In genomic region chr10:91652364-91652763, GRCh38 we compare ENCODE assay signal across 15 cellular contexts. TPM values are rescaled to one million over a fixed set of nuclear protein-coding genes. Genes with fewer than 3 reads are reported as not detected.
DNase-seq lines count a peak whose midpoint lies in the region; ATAC-seq, FAIRE-seq and TF ChIP-seq lines count a peak whose summit lies in the region.
"Had no signal": no experiment of that assay in that cellular context is flagged by ENCODE, and none has a peak within 500 bp of the region (broad histone marks: within the 10 kb centered on the region; RNA-seq: fewer than 3 reads in every experiment).

No MANE protein-coding gene starts in this region.

- no peaks in the 10 kb centered on the region for H3K27me3 Mint-ChIP-seq in astrocyte (ENCODE audit: low read depth, unreplicated experiment)
- peaks cover 0 to 6% (median 2%) of the 10 kb centered on the region in 5 donors for H3K27me3 Mint-ChIP-seq in naive thymus-derived CD8-positive, alpha-beta T cell

- TF ChIP-seq CTCF in HCT116 (IDR thresholded peaks at IDR 0.05 in 2 of 3, conservative IDR thresholded peaks at IDR 0.05 in 1 of 3; ENCODE audit: borderline replicate concordance in 1 of 3, insufficient read depth in 1 of 3, low read depth in 2 of 3, low read length in 2 of 3) (no peak), astrocyte (IDR thresholded peaks at IDR 0.05; ENCODE audit: insufficient read depth, low read depth, low read length) (no peak)

- peak; percentile 100 for DNase-seq in A172 (ENCODE audit: low spot score)
- peak; percentile 86 for DNase-seq in HCT116 (ENCODE audit: low read depth, low spot score)
- DNase-seq in astrocyte (ENCODE audit: low read depth), result peak; percentile 100
- peak; percentile 95 for DNase-seq in iris pigment epithelial cell (ENCODE audit: low read depth)
- no peak for DNase-seq in NK-92 treated with Interleukin-12 subunit alpha and Interleukin-12 subunit beta, amount 100 ng/mL, for 24 hours (lab: John Stamatoyannopoulos, UW)
- no peak for DNase-seq in naive thymus-derived CD8-positive, alpha-beta T cell
- DNase-seq in GDM1 (lab: John Stamatoyannopoulos, UW), result no peak
- DNase-seq in HAP-1 (ENCODE audit: low spot score in 2 of 2), result no peak
- DNase-seq: activated T-cell treated with anti-CD3 and anti-CD28 coated beads, Interleukin-2, amount 50 U/mL, for 72 hours; left colon; NCI-H510A treated with DMSO at 0.1 percent for 48 hours had no signal

- peaks cover 26% of the 10 kb centered on the region for H3K4me1 Mint-ChIP-seq in astrocyte (ENCODE audit: low read depth, unreplicated experiment)
- H3K4me1 Mint-ChIP-seq in naive thymus-derived CD8-positive, alpha-beta T cell, result no peaks in the 10 kb centered on the region
- H3K4me1 Mint-ChIP-seq: stimulated activated memory B cell treated with anti-CD40 and anti-IgM and Interleukin-4, amounts not matched to agents 10 μg/mL and 1 μg/mL and 100 μg/mL, for 72 hours had no signal

- no peaks in the 10 kb centered on the region for H3K27me3 ChIP-seq in HCT116 (ENCODE audit: insufficient read depth, low read length)
- H3K27me3 ChIP-seq in astrocyte (ENCODE audit: insufficient read depth, low read length), result no peaks in the 10 kb centered on the region
- no peaks in the 10 kb centered on the region for H3K27me3 ChIP-seq in HAP-1 (ENCODE audit: low read depth)

- POLR2A ChIA-PET in HCT116 (lab: Charles Lee), result no interaction called here
- POLR2A ChIA-PET in naive thymus-derived CD8-positive, alpha-beta T cell (lab: Charles Lee), result no interaction called here

- no peak for TF ChIP-seq RAD21 in HCT116 (IDR thresholded peaks at IDR 0.05; ENCODE audit: low read depth)

- ATAC-seq in HCT116, result peak; percentile 95
- no peak for ATAC-seq in naive thymus-derived CD8-positive, alpha-beta T cell
- ATAC-seq: activated T-cell treated with anti-CD3 and anti-CD28 coated beads, Interleukin-2, amount 50 U/mL, for 72 hours; left colon had no signal

- H3K4me3 Mint-ChIP-seq in astrocyte (ENCODE audit: unreplicated experiment), result no peak overlapping the region
- H3K4me3 Mint-ChIP-seq in naive thymus-derived CD8-positive, alpha-beta T cell, result no peak overlapping the region
- H3K4me3 Mint-ChIP-seq: activated T-cell treated with anti-CD3 and anti-CD28 coated beads, Interleukin-2, amount 50 U/mL, for 72 hours; stimulated activated memory B cell treated with anti-CD40 and anti-IgM and Interleukin-4, amounts not matched to agents 10 μg/mL and 1 μg/mL and 100 μg/mL, for 72 hours had no signal

- H3K79me2 ChIP-seq in HCT116 (ENCODE audit: insufficient read depth, low read length) (no peaks in the 10 kb centered on the region), astrocyte (ENCODE audit: insufficient read depth, low read length) (no peaks in the 10 kb centered on the region)

- no peaks in the 10 kb centered on the region for H3K9me2 ChIP-seq in HCT116 (ENCODE audit: insufficient read depth)

- H3K36me3 Mint-ChIP-seq in astrocyte (ENCODE audit: low read depth, unreplicated experiment), result no peaks in the 10 kb centered on the region
- no peaks in the 10 kb centered on the region for H3K36me3 Mint-ChIP-seq in naive thymus-derived CD8-positive, alpha-beta T cell
- H3K36me3 Mint-ChIP-seq: stimulated activated memory B cell treated with anti-CD40 and anti-IgM and Interleukin-4, amounts not matched to agents 10 μg/mL and 1 μg/mL and 100 μg/mL, for 72 hours had no signal

- no peaks in the 10 kb centered on the region for H3K36me3 ChIP-seq in HCT116 (ENCODE audit: control insufficient read depth in 1 of 2, insufficient read depth in 2 of 2, low read length in 2 of 2)
- no peaks in the 10 kb centered on the region for H3K36me3 ChIP-seq in astrocyte (ENCODE audit: insufficient read depth, low read length)
- no peaks in the 10 kb centered on the region for H3K36me3 ChIP-seq in HAP-1 (replicated peaks)

- CTCF ChIA-PET in HCT116 (lab: Charles Lee), result interaction anchor here (1.3 kb wide), 1 partner anchor 17 kb away, joined by 4 read pairs; no protein-coding TSS in a partner anchor

- no peaks in the 10 kb centered on the region for H4K20me1 ChIP-seq in HCT116 (ENCODE audit: insufficient read depth)
- H4K20me1 ChIP-seq in astrocyte (ENCODE audit: insufficient read depth, low read length), result no peaks in the 10 kb centered on the region

- peaks cover 24 to 36% of the 10 kb centered on the region in 2 experiments for H3K4me1 ChIP-seq in HCT116 (ENCODE audit: control insufficient read depth in 1 of 2, insufficient read depth in 2 of 2, low read length in 2 of 2)
- H3K4me1 ChIP-seq in astrocyte (ENCODE audit: insufficient read depth, low read length), result peaks cover 23% of the 10 kb centered on the region
- no peaks in the 10 kb centered on the region for H3K4me1 ChIP-seq in HAP-1

- no peak overlapping the region for H3K9ac ChIP-seq in HCT116 (ENCODE audit: low read length)
- no peak overlapping the region for H3K9ac ChIP-seq in astrocyte (ENCODE audit: low read length)

- H3K9me3 ChIP-seq in HCT116 (ENCODE audit: control insufficient read depth in 1 of 2, insufficient read depth in 1 of 2, low read depth in 1 of 2, low read length in 2 of 2), result no peaks in the 10 kb centered on the region
- no peaks in the 10 kb centered on the region for H3K9me3 ChIP-seq in astrocyte (ENCODE audit: insufficient read depth, low read depth, low read length)
- no peaks in the 10 kb centered on the region for H3K9me3 ChIP-seq in HAP-1

- in situ Hi-C loops in HAP-1 (cut with MboI; ENCODE audit: low sequenced_read_pairs), result no loop called here

- peak overlapping the region; percentile 82 for H3K27ac Mint-ChIP-seq in astrocyte (ENCODE audit: unreplicated experiment)
- no peak overlapping the region for H3K27ac Mint-ChIP-seq in naive thymus-derived CD8-positive, alpha-beta T cell
- H3K27ac Mint-ChIP-seq: activated T-cell treated with anti-CD3 and anti-CD28 coated beads, Interleukin-2, amount 50 U/mL, for 72 hours; stimulated activated memory B cell treated with anti-CD40 and anti-IgM and Interleukin-4, amounts not matched to agents 10 μg/mL and 1 μg/mL and 100 μg/mL, for 72 hours had no signal

- BruUV-seq in HCT116 (replicated peaks; lab: Mats Ljungman, UMichigan), result no TSS peak

- H3K27ac ChIP-seq in HCT116 (ENCODE audit: low read depth, low read length) (peak overlapping the region; percentile 56; the same call in 1 of the 2 replicates), astrocyte (ENCODE audit: low read depth, low read length) (no peak overlapping the region)
- H3K27ac ChIP-seq: C4-2B had no signal

- H3K4me2 ChIP-seq in HCT116 (ENCODE audit: low read length), result peak overlapping the region; percentile 60
- peak overlapping the region; percentile 23 for H3K4me2 ChIP-seq in astrocyte (ENCODE audit: low read length)

- RAD21 ChIA-PET in HCT116 (lab: Charles Lee; ENCODE audit: low non-redundant PET in 1 of 2, low total read pairs in 2 of 2, uncharacterized antibody in 2 of 2, unreplicated experiment in 2 of 2), result no interaction called here

- peak overlapping the region; percentile 82 for H2AFZ ChIP-seq in HCT116 (ENCODE audit: low read depth, low read length, poor library complexity, severe bottlenecking)
- H2AFZ ChIP-seq in astrocyte (ENCODE audit: low read depth, low read length), result no peak overlapping the region

- H3K4me3 ChIP-seq in HCT116 (replicated peaks in 1 of 2; ENCODE audit: low read depth in 1 of 2, low read length in 2 of 2), result 0 out of 4 replicates have a peak overlapping the region, but pooled peaks of 1 of the 2 experiments have one; percentile 5
- H3K4me3 ChIP-seq in astrocyte (ENCODE audit: insufficient read depth, low read depth, low read length), result no peak overlapping the region
- H3K4me3 ChIP-seq in HAP-1, result no peak overlapping the region

- no peak for TF ChIP-seq POLR2A in HCT116 (IDR thresholded peaks at IDR 0.05; ENCODE audit: borderline replicate concordance, extremely low read depth, insufficient read depth, insufficient read length)

- peak; percentile 97 for FAIRE-seq in astrocyte (lab: Jason Lieb, UNC)
- FAIRE-seq: H1, TTC549 had no signal

- peaks cover 11% of the 10 kb centered on the region for H3K9me3 Mint-ChIP-seq in astrocyte (ENCODE audit: unreplicated experiment)
- H3K9me3 Mint-ChIP-seq in naive thymus-derived CD8-positive, alpha-beta T cell, result no peaks in the 10 kb centered on the region
- H3K9me3 Mint-ChIP-seq: activated T-cell treated with anti-CD3 and anti-CD28 coated beads, Interleukin-2, amount 50 U/mL, for 72 hours had no signal

- intact Hi-C loops in HCT116 (cut with micrococcal nuclease), result no loop called here

TF ChIP-seq in HCT116, 20 proteins besides CTCF, POLR2A, EP300 and RAD21 (continues in another document):
- TF ChIP-seq SRF (IDR thresholded peaks at IDR 0.05; ENCODE audit: low read depth) (peak; percentile 71), CBX3 (IDR thresholded peaks at IDR 0.05; ENCODE audit: low read depth) (peak; percentile 65; the same call in 1 of the 2 replicates), EZH2phosphoT487 (IDR thresholded peaks at IDR 0.05; ENCODE audit: borderline replicate concordance) (no peak), CEBPB (IDR thresholded peaks at IDR 0.05; ENCODE audit: low read depth) (peak; percentile 80), ZBTB33 (IDR thresholded peaks at IDR 0.05; ENCODE audit: extremely low read depth, insufficient replicate concordance, low read length) (no peak), SP1 (IDR thresholded peaks at IDR 0.05; ENCODE audit: low read depth) (peak; percentile 73), MAX (IDR thresholded peaks at IDR 0.05) (peak; percentile 57; the same call in 1 of the 2 replicates), EGR1 (IDR thresholded peaks at IDR 0.05; ENCODE audit: low read depth) (no peak)

RNA-seq across cellular contexts. Expression of gene PPP1R3C, which starts 19.5 kb away (rescaled TPM):
- 11.8 and 18.0 TPM in 2 replicates for total RNA-seq in A172 (2014; rRNA removed; shearing (Covaris generic))
- total RNA-seq in HCT116 (2021; ENCODE audit: unreplicated experiment) (0.20 TPM), astrocyte (3.7 and 4.9 TPM in 2 replicates)
- not detected in 2 replicates for polyA plus RNA-seq in HCT116 (2012)
- total RNA-seq in naive thymus-derived CD8-positive, alpha-beta T cell, result not detected
- not detected for polyA plus RNA-seq in naive thymus-derived CD8-positive, alpha-beta T cell

Comparison
In these comparisons a context has a peak if more than half of its experiments do, and no peak if none do; other contexts are left out.
1. DNase-seq: peak in A172 (single experiment), HCT116 (single experiment), astrocyte (single experiment) and iris pigment epithelial cell (single experiment); none in NK-92 treated with Interleukin-12 subunit alpha and Interleukin-12 subunit beta, amount 100 ng/mL, for 24 hours (single experiment), naive thymus-derived CD8-positive, alpha-beta T cell (0 of 10), GDM1 (single experiment) and HAP-1 (0 of 2).